ENCODE assay signal across 9 cellular contexts in genomic region chr14:76710093-76711010, GRCh38. TPM values are rescaled to one million over a fixed set of nuclear protein-coding genes. Genes with fewer than 3 reads are reported as not detected.
DNase-seq lines count a peak whose midpoint lies in the region; FAIRE-seq and TF ChIP-seq lines count a peak whose summit lies in the region.
"Had no signal": no experiment of that assay in that cellular context is flagged by ENCODE, and none has a peak within 500 bp of the region (broad histone marks: within the 10 kb centered on the region; RNA-seq: fewer than 3 reads in every experiment).

No MANE protein-coding gene starts in this region.

- no peak overlapping the region for H2BK5ac ChIP-seq in H9 (ENCODE audit: insufficient read length, low read length)

- H3K4me3 ChIP-seq in astrocyte (ENCODE audit: insufficient read depth, low read depth, low read length) = no peak overlapping the region
- H3K4me3 ChIP-seq in spleen = no peak overlapping the region
- H3K4me3 ChIP-seq: SJSA1 had no signal

- H4K8ac ChIP-seq in H9 (replicated peaks; ENCODE audit: insufficient read length, low read depth, low read length) = no peak overlapping the region

- H4K20me1 ChIP-seq in H9 (ENCODE audit: control insufficient read depth, insufficient read depth, insufficient read length) (no peaks in the 10 kb centered on the region), astrocyte (ENCODE audit: insufficient read depth, low read length) (no peaks in the 10 kb centered on the region)

- H2BK20ac ChIP-seq in H9 (ENCODE audit: low read depth, low read length, poor library complexity, severe bottlenecking) = no peak overlapping the region

- H3K36me3 ChIP-seq in astrocyte (ENCODE audit: insufficient read depth, low read length) (no peaks in the 10 kb centered on the region), spleen (no peaks in the 10 kb centered on the region)
- H3K36me3 ChIP-seq: SJSA1 had no signal

- H4K5ac ChIP-seq in H9 (ENCODE audit: insufficient read length, low read depth, low read length) = no peak overlapping the region

- no peak overlapping the region for H3K27ac ChIP-seq in H9 (ENCODE audit: insufficient read length, low read depth, low read length)
- no peak overlapping the region for H3K27ac ChIP-seq in astrocyte (ENCODE audit: low read depth, low read length)
- no peak overlapping the region for H3K27ac ChIP-seq in spleen
- H3K27ac ChIP-seq: SJSA1 had no signal

- no peak overlapping the region for H2AK5ac ChIP-seq in H9 (ENCODE audit: insufficient read length, low read length)

- no peak overlapping the region for H3K23ac ChIP-seq in H9 (ENCODE audit: insufficient read length, low read depth, low read length)

- peaks cover 2% of the 10 kb centered on the region for H3K27me3 Mint-ChIP-seq in H9 (ENCODE audit: low read depth)
- peaks cover 10% of the 10 kb centered on the region for H3K27me3 Mint-ChIP-seq in astrocyte (ENCODE audit: low read depth, unreplicated experiment)

- H2BK12ac ChIP-seq in H9 (ENCODE audit: insufficient read length, low read depth, low read length) = no peak overlapping the region

- no peak overlapping the region for H3T11ph ChIP-seq in H9 (ENCODE audit: low read length)

- H3K4me2 ChIP-seq in H9 (ENCODE audit: insufficient read depth, insufficient read length, low read length) = no peak overlapping the region
- H3K4me2 ChIP-seq in astrocyte (ENCODE audit: low read length) = no peak overlapping the region

- no peak overlapping the region for H3K4me3 Mint-ChIP-seq in H9
- H3K4me3 Mint-ChIP-seq in astrocyte (ENCODE audit: unreplicated experiment) = no peak overlapping the region

- no peak overlapping the region for H3K56ac ChIP-seq in H9 (ENCODE audit: insufficient read length, low read depth, low read length)

- H3K9me3 Mint-ChIP-seq in H9 (peaks cover 0 to under 1% of the 10 kb centered on the region in 2 experiments; a peak in 1 of 5 replicates), astrocyte (ENCODE audit: unreplicated experiment) (peaks cover under 1% of the 10 kb centered on the region)

- no peaks in the 10 kb centered on the region for H3K79me2 ChIP-seq in H9 (ENCODE audit: insufficient read depth, low read length)
- no peaks in the 10 kb centered on the region for H3K79me2 ChIP-seq in astrocyte (ENCODE audit: insufficient read depth, low read length)

- H4K91ac ChIP-seq in H9 (ENCODE audit: insufficient read length, low read depth, low read length) = no peak overlapping the region

- H2AFZ ChIP-seq in H9 (ENCODE audit: low read length) (no peak overlapping the region), astrocyte (ENCODE audit: low read depth, low read length) (no peak overlapping the region)

- H3K14ac ChIP-seq in H9 (ENCODE audit: insufficient read depth, low read length) = no peak overlapping the region

- DNase-seq in COLO668 (lab: John Stamatoyannopoulos, UW; ENCODE audit: unreplicated experiment) = peak; percentile 51
- DNase-seq in H9 = no peak
- peak; percentile 98 for DNase-seq in NCI-H69 (lab: John Stamatoyannopoulos, UW)
- peak; percentile 16 for DNase-seq in astrocyte (ENCODE audit: low read depth)
- peak; percentile 53 for DNase-seq in hepatic stellate cell (ENCODE audit: low spot score)
- DNase-seq in spleen = no peak
- DNase-seq in activated effector memory CD4-positive, alpha-beta T cell treated with Interleukin-2 at 50 U/mL for 16 hours = no peak
- no peak for DNase-seq in cortex of kidney (lab: John Stamatoyannopoulos, UW)

- H3K27me3 ChIP-seq in H9 (ENCODE audit: insufficient read depth, low read length) = no peaks in the 10 kb centered on the region
- peaks cover 17% of the 10 kb centered on the region for H3K27me3 ChIP-seq in astrocyte (ENCODE audit: insufficient read depth, low read length)
- H3K27me3 ChIP-seq in spleen (replicated peaks in 1 of 7) = peaks cover 0 to 6% (median 0%) of the 10 kb centered on the region in 7 donors

- no CpG with 5 or more reads among the region's 12 CpGs for WGBS in H9 (ENCODE audit: extremely low coverage, insufficient read length, low lambda C conversion rate)
- 31 to 43% (median 36%) methylated on average over 12 of the region's 12 CpGs for WGBS in spleen, 5 donors

- no peak overlapping the region for H2BK120ac ChIP-seq in H9 (ENCODE audit: low read depth, low read length, poor library complexity, severe bottlenecking)

- H3K9ac ChIP-seq in H9 (ENCODE audit: extremely low read depth, insufficient read length, low read length) (no peak overlapping the region), astrocyte (ENCODE audit: low read length) (no peak overlapping the region)

- H3K4me1 Mint-ChIP-seq in H9 (peaks cover 0 to 11% of the 10 kb centered on the region in 2 experiments; a peak in 1 of 4 replicates), astrocyte (ENCODE audit: low read depth, unreplicated experiment) (no peaks in the 10 kb centered on the region)

- no peaks in the 10 kb centered on the region; a peak in 1 of 7 replicates for H3K36me3 Mint-ChIP-seq in H9 (ENCODE audit: insufficient read depth in 1 of 3, low read depth in 3 of 3)
- peaks cover 4% of the 10 kb centered on the region for H3K36me3 Mint-ChIP-seq in astrocyte (ENCODE audit: low read depth, unreplicated experiment)

- intact Hi-C loops in spleen (cut with DNase I; ENCODE audit: low total_unique reads) = no loop called here

- peak; percentile 80 for TF ChIP-seq CTCF in H9 (conservative IDR thresholded peaks at IDR 0.05)
- TF ChIP-seq CTCF in astrocyte (IDR thresholded peaks at IDR 0.05; ENCODE audit: insufficient read depth, low read depth, low read length) = peak; percentile 79
- peak; percentile 59 to 85 (median 82) for TF ChIP-seq CTCF in spleen (IDR thresholded peaks at IDR 0.05 in 8 of 11, conservative IDR thresholded peaks at IDR 0.05 in 3 of 11)

- no peak overlapping the region for H3K18ac ChIP-seq in H9 (ENCODE audit: insufficient read length, low read depth, low read length)

- H3K27ac Mint-ChIP-seq in H9 = no peak overlapping the region
- H3K27ac Mint-ChIP-seq in astrocyte (ENCODE audit: unreplicated experiment) = no peak overlapping the region

- TF ChIP-seq POLR2A in spleen (IDR thresholded peaks at IDR 0.05) = no peak

- no peak for FAIRE-seq in astrocyte (lab: Jason Lieb, UNC)

- H2BK15ac ChIP-seq in H9 (ENCODE audit: low read depth, low read length) = no peak overlapping the region

- H3K4me1 ChIP-seq in H9 (ENCODE audit: insufficient read depth, low read length) (no peaks in the 10 kb centered on the region), astrocyte (ENCODE audit: insufficient read depth, low read length) (no peaks in the 10 kb centered on the region), spleen (peaks cover 0 to 10% (median under 1%) of the 10 kb centered on the region in 6 donors)
- H3K4me1 ChIP-seq: SJSA1 had no signal

- no peaks in the 10 kb centered on the region for H3K79me1 ChIP-seq in H9 (ENCODE audit: insufficient read depth, low read depth, low read length, poor library complexity, severe bottlenecking)

- H3K9me3 ChIP-seq in H9 (ENCODE audit: control insufficient read depth, low read depth, low read length) = no peaks in the 10 kb centered on the region
- no peaks in the 10 kb centered on the region for H3K9me3 ChIP-seq in astrocyte (ENCODE audit: insufficient read depth, low read depth, low read length)
- H3K9me3 ChIP-seq in spleen = no peaks in the 10 kb centered on the region
- H3K9me3 ChIP-seq: SJSA1 had no signal

- no peak overlapping the region for H3K4ac ChIP-seq in H9 (ENCODE audit: low read depth, low read length)

- H3K23me2 ChIP-seq in H9 (ENCODE audit: insufficient read length, low read depth, low read length, poor library complexity, severe bottlenecking) = no peaks in the 10 kb centered on the region

RNA-seq across cellular contexts. Expression of gene VASH1, which starts 50.9 kb away (rescaled TPM):
- total RNA-seq in H9 (2021) (5.8 and 6.2 TPM in 2 replicates), astrocyte (13.6 and 23.6 TPM in 2 replicates), spleen (10 to 100 TPM; 16.9 to 39.1 (median 27.3) TPM)
- 10 to 100 TPM in 1 of 3 donors, 1 to 10 TPM in 2; 6.4 to 16.7 (median 8.2) TPM for polyA plus RNA-seq in spleen

Comparison
In these comparisons a context has a peak if more than half of its experiments do, and no peak if none do; other contexts are left out.
1. DNase-seq: peak in COLO668 (single experiment), NCI-H69 (single experiment), astrocyte (single experiment) and hepatic stellate cell (single experiment); none in H9 (single experiment), spleen (single experiment), activated effector memory CD4-positive, alpha-beta T cell treated with Interleukin-2 at 50 U/mL for 16 hours (single experiment) and cortex of kidney (single experiment).
2. Peak in every context shown above with its lines, with median percentiles within 50 percentile points of each other: CTCF ChIP-seq.